Comparison of ENCODE assay signal across 15 cellular contexts in the genomic region with DNA sequence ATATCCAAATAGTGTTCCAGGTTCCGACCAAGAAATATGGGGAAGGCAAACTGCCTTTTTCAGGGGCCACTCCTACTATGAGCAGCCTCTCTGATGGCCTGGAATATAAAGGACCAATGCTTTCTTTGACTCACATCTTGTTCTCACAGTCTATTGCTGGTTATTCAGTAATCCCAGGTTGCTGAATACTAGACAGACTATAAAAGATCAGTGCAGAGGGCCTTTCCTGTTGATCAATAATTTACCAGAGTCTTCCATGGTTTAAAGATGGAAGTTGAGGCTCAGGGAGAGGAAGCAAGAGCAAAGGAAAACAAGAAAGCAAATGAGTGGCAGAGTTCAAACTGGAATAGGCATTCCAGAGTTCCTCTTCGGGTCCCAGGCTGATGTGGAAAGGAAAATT.
DNase-seq lines count a peak whose midpoint lies in the region; ATAC-seq, FAIRE-seq and TF ChIP-seq lines count a peak whose summit lies in the region.
"Had no signal": no experiment of that assay in that cellular context is flagged by ENCODE, and none has a peak within 500 bp of the region (broad histone marks: within the 10 kb centered on the region; RNA-seq: fewer than 3 reads in every experiment).

No MANE protein-coding gene starts in this region.

- no peak for TF ChIP-seq CTCF in kidney epithelial cell (IDR thresholded peaks at IDR 0.05; ENCODE audit: insufficient read depth, low read length, poor library complexity, severe bottlenecking)

- no peak overlapping the region for H3K23ac ChIP-seq in mesenchymal stem cell (ENCODE audit: low read length in 2 of 2)

- no peaks in the 10 kb centered on the region for H3K79me1 ChIP-seq in mesenchymal stem cell (replicated peaks; ENCODE audit: low read length, poor library complexity, severe bottlenecking)

- ATAC-seq in GM21576 (IDR thresholded peaks at IDR 0.05; ENCODE audit: unreplicated experiment), result no peak
- ATAC-seq in stimulated activated memory B cell treated with anti-CD40 and anti-IgM and Interleukin-4, amounts not matched to agents 10 μg/mL and 1 μg/mL and 100 μg/mL, for 72 hours, result no peak
- ATAC-seq in HG03045 (IDR thresholded peaks at IDR 0.05; ENCODE audit: unreplicated experiment), result no peak
- ATAC-seq: HCT116 had no signal

- no peaks in the 10 kb centered on the region for H3K4me1 Mint-ChIP-seq in stimulated activated memory B cell treated with anti-CD40 and anti-IgM and Interleukin-4, amounts not matched to agents 10 μg/mL and 1 μg/mL and 100 μg/mL, for 72 hours

- 100% methylated on average over 1 of the region's 2 CpGs for WGBS in mesenchymal stem cell

- H3K36me3 Mint-ChIP-seq in stimulated activated memory B cell treated with anti-CD40 and anti-IgM and Interleukin-4, amounts not matched to agents 10 μg/mL and 1 μg/mL and 100 μg/mL, for 72 hours, result peaks cover 7% of the 10 kb centered on the region

- no peak overlapping the region for H2AK5ac ChIP-seq in mesenchymal stem cell (ENCODE audit: low read length, severe bottlenecking)

- DNase-seq in ACHN, result peak; percentile 57
- no peak for DNase-seq in GM18507 (ENCODE audit: extremely low spot score, insufficient read length, low read depth)
- DNase-seq in kidney epithelial cell (ENCODE audit: low read depth), result peak; percentile 47
- DNase-seq in mesenchymal stem cell, result no peak
- DNase-seq in NCI-H2227 treated with DMSO at 0.1 percent for 48 hours (lab: John Stamatoyannopoulos, UW), result no peak
- DNase-seq: BE2C; CD4-positive, alpha-beta memory T cell; GF-D8 had no signal

- no peak overlapping the region for H2BK120ac ChIP-seq in mesenchymal stem cell (ENCODE audit: low read depth, low read length)

- no peak overlapping the region for H3K27ac Mint-ChIP-seq in stimulated activated memory B cell treated with anti-CD40 and anti-IgM and Interleukin-4, amounts not matched to agents 10 μg/mL and 1 μg/mL and 100 μg/mL, for 72 hours
- H3K27ac Mint-ChIP-seq: CD4-positive, alpha-beta memory T cell had no signal

- in situ Hi-C loops in ACHN (cut with HindIII; ENCODE audit: low pct_ligation_motif_present, low pct_unique_long_range_greater_than_20kb, low sequenced_read_pairs), result no loop called here

- no peaks in the 10 kb centered on the region for H3K9me3 Mint-ChIP-seq in stimulated activated memory B cell treated with anti-CD40 and anti-IgM and Interleukin-4, amounts not matched to agents 10 μg/mL and 1 μg/mL and 100 μg/mL, for 72 hours
- H3K9me3 Mint-ChIP-seq: CD4-positive, alpha-beta memory T cell had no signal

- H2AFZ ChIP-seq in mesenchymal stem cell (ENCODE audit: low read depth, low read length), result no peak overlapping the region

- no peak overlapping the region for H2BK15ac ChIP-seq in mesenchymal stem cell (ENCODE audit: low read depth, poor library complexity, severe bottlenecking)

- H2BK12ac ChIP-seq in mesenchymal stem cell (ENCODE audit: low read length in 2 of 2), result no peak overlapping the region

- H3K27me3 ChIP-seq in kidney epithelial cell (ENCODE audit: control insufficient read depth, insufficient read depth, low read length), result no peaks in the 10 kb centered on the region
- no peaks in the 10 kb centered on the region for H3K27me3 ChIP-seq in mesenchymal stem cell (ENCODE audit: control insufficient read depth in 1 of 2, insufficient read depth in 1 of 2, low read length in 2 of 2)
- H3K27me3 ChIP-seq: BE2C had no signal

- H3K4me3 ChIP-seq in kidney epithelial cell (ENCODE audit: low read depth, low read length) (no peak overlapping the region), mesenchymal stem cell (ENCODE audit: insufficient read depth in 1 of 2, low read depth in 1 of 2, low read length in 2 of 2) (no peak overlapping the region)

- peak overlapping the region; percentile 65 for H3K27ac ChIP-seq in mesenchymal stem cell (ENCODE audit: low read length, poor library complexity, severe bottlenecking)
- H3K27ac ChIP-seq: C4-2B had no signal

- no peaks in the 10 kb centered on the region for H3K36me3 ChIP-seq in kidney epithelial cell (ENCODE audit: control insufficient read depth, insufficient read depth, low read length)
- peaks cover 2 to 18% of the 10 kb centered on the region in 2 experiments for H3K36me3 ChIP-seq in mesenchymal stem cell (ENCODE audit: control insufficient read depth in 1 of 2, insufficient read depth in 2 of 2, low read depth in 1 of 2, low read length in 2 of 2)

- H3K4ac ChIP-seq in mesenchymal stem cell (ENCODE audit: low read depth in 1 of 2, low read length in 2 of 2), result no peak overlapping the region

- no peak overlapping the region for H3K18ac ChIP-seq in mesenchymal stem cell (ENCODE audit: low read depth in 1 of 2, low read length in 2 of 2)

- H3K4me2 ChIP-seq in mesenchymal stem cell (ENCODE audit: low read length, poor library complexity, severe bottlenecking), result no peak overlapping the region

- no peaks in the 10 kb centered on the region for H3K27me3 Mint-ChIP-seq in stimulated activated memory B cell treated with anti-CD40 and anti-IgM and Interleukin-4, amounts not matched to agents 10 μg/mL and 1 μg/mL and 100 μg/mL, for 72 hours
- H3K27me3 Mint-ChIP-seq: CD4-positive, alpha-beta memory T cell had no signal

- H4K91ac ChIP-seq in mesenchymal stem cell (ENCODE audit: low read length), result no peak overlapping the region

- no peak overlapping the region for H3K4me3 Mint-ChIP-seq in stimulated activated memory B cell treated with anti-CD40 and anti-IgM and Interleukin-4, amounts not matched to agents 10 μg/mL and 1 μg/mL and 100 μg/mL, for 72 hours
- H3K4me3 Mint-ChIP-seq: CD4-positive, alpha-beta memory T cell had no signal

- no peak overlapping the region for H3K9ac ChIP-seq in mesenchymal stem cell (ENCODE audit: low read length)

- H4K8ac ChIP-seq in mesenchymal stem cell (ENCODE audit: low read length), result no peak overlapping the region

- no peak overlapping the region for H2BK5ac ChIP-seq in mesenchymal stem cell (ENCODE audit: low read depth, low read length, poor library complexity, severe bottlenecking)

- peak; percentile 18 for FAIRE-seq in GM18507 (lab: Jason Lieb, UNC)
- FAIRE-seq: A204.1, H54 had no signal

- H3K14ac ChIP-seq in mesenchymal stem cell (ENCODE audit: low read length in 2 of 2), result no peak overlapping the region

- no peaks in the 10 kb centered on the region for H3K9me3 ChIP-seq in mesenchymal stem cell (ENCODE audit: control insufficient read depth, low read length)
- H3K9me3 ChIP-seq: BE2C had no signal

- no peaks in the 10 kb centered on the region for H3K4me1 ChIP-seq in mesenchymal stem cell (ENCODE audit: control insufficient read depth, insufficient read depth, low read depth, low read length)
- H3K4me1 ChIP-seq: BE2C had no signal

Comparison
In these comparisons a context has a peak if more than half of its experiments do, and no peak if none do; other contexts are left out.
1. DNase-seq: peak in ACHN (single experiment) and kidney epithelial cell (single experiment); none in GM18507 (single experiment), mesenchymal stem cell (single experiment) and NCI-H2227 treated with DMSO at 0.1 percent for 48 hours (single experiment).